Comparison of ENCODE assay signal across 8 cellular contexts in genomic region chr19:32691952-32692726, GRCh38. TPM values are rescaled to one million over a fixed set of nuclear protein-coding genes. Genes with fewer than 3 reads are reported as not detected.
DNase-seq lines count a peak whose midpoint lies in the region; ATAC-seq and TF ChIP-seq lines count a peak whose summit lies in the region.

No MANE protein-coding gene starts in this region.

- peak overlapping the region; percentile 53 for H3K4me3 ChIP-seq in iPS-18c (ENCODE audit: insufficient read depth, low read depth, low read length)

- POLR2A ChIA-PET in MCF 10A (lab: Yijun Ruan, JAX), result interaction anchor here (0.7 to 2.2 kb wide), 13 partner anchors 9 to 492 kb away, joined by 3 to 24 read pairs (median 4); partner anchors contain the start of genes ANKRD27, CEP89, DPY19L3 and FAAP24

- DNase-seq in GDM1 (lab: John Stamatoyannopoulos, UW), result peak; percentile 57
- DNase-seq in HT-29 (ENCODE audit: low spot score), result peak; percentile 75
- peak; percentile 21 to 77 (median 36) for DNase-seq in T-helper 2 cell
- peak; percentile 67 for DNase-seq in MCF 10A (ENCODE audit: unreplicated experiment)
- DNase-seq in sciatic nerve (ENCODE audit: low spot score), result peak; percentile 75
- no peak for DNase-seq in COR-L47 (lab: John Stamatoyannopoulos, UW)

- intact Hi-C loops in MCF 10A (cut with micrococcal nuclease) (loop anchor here (2.0 kb wide), 2 partner anchors 17 to 281 kb away; partner anchors contain the start of genes ANKRD27, FAAP24 and RGS9BP), sciatic nerve (cut with DNase I) (no loop called here)

- ATAC-seq in GM21390 (IDR thresholded peaks at IDR 0.05; ENCODE audit: unreplicated experiment), result peak; percentile 52
- ATAC-seq in sciatic nerve, result peak; percentile 76

- no peaks in the 10 kb centered on the region for H3K9me3 ChIP-seq in iPS-18c (ENCODE audit: control insufficient read depth, insufficient read depth, low read length)

- H3K4me1 Mint-ChIP-seq in MCF 10A (ENCODE audit: insufficient read depth, unreplicated experiment), result peaks cover 37% of the 10 kb centered on the region

- H3K27ac Mint-ChIP-seq in MCF 10A (ENCODE audit: low read depth, unreplicated experiment), result peak overlapping the region; percentile 96

- H3K4me3 Mint-ChIP-seq in MCF 10A (ENCODE audit: unreplicated experiment), result peak overlapping the region; percentile 79

- H3K27me3 Mint-ChIP-seq in MCF 10A (ENCODE audit: insufficient read depth, unreplicated experiment), result no peaks in the 10 kb centered on the region

- no peaks in the 10 kb centered on the region for H3K9me3 Mint-ChIP-seq in MCF 10A (ENCODE audit: unreplicated experiment)

- TSS peak; percentile 23 for BruUV-seq in MCF 10A (replicated peaks; lab: Mats Ljungman, UMichigan)

- H3K36me3 Mint-ChIP-seq in MCF 10A (ENCODE audit: insufficient read depth, unreplicated experiment), result peaks cover 18% of the 10 kb centered on the region

- CTCF ChIA-PET in MCF 10A (lab: Yijun Ruan, JAX), result interaction anchor here (0.6 to 0.8 kb wide), 2 partner anchors 10 to 43 kb away, joined by 4 to 5 read pairs; no protein-coding TSS in a partner anchor

- TF ChIP-seq CTCF in MCF 10A (IDR thresholded peaks at IDR 0.05; ENCODE audit: unreplicated experiment), result no peak

RNA-seq across cellular contexts. Expression of gene NUDT19, which starts 0.5 kb away (rescaled TPM):
- total RNA-seq in HT-29 (2014; rRNA removed; shearing (Covaris generic)), result 18.4 and 19.9 TPM in 2 replicates
- 29.4 and 33.4 TPM in 2 replicates for total RNA-seq in MCF 10A (2022)
- 5.1 TPM for total RNA-seq in sciatic nerve

RNA-seq across cellular contexts. Expression of gene RGS9BP, which starts 16.5 kb away (rescaled TPM):
- 0.70 and 1.0 TPM in 2 replicates for total RNA-seq in HT-29 (2014; rRNA removed; shearing (Covaris generic))
- total RNA-seq in MCF 10A (2022) (0.16 and 0.69 TPM in 2 replicates), sciatic nerve (0.13 TPM)

RNA-seq across cellular contexts. Expression of gene ANKRD27, which starts 17.2 kb away (rescaled TPM):
- total RNA-seq in HT-29 (2014; rRNA removed; shearing (Covaris generic)), result 39.4 and 43.1 TPM in 2 replicates
- 28.4 and 30.1 TPM in 2 replicates for total RNA-seq in MCF 10A (2022)
- total RNA-seq in sciatic nerve, result 37.9 TPM

RNA-seq across cellular contexts. Expression of gene TDRD12, which starts 27.4 kb away (rescaled TPM):
- 0.03 TPM in 1 of 2 replicates, not detected in the other for total RNA-seq in HT-29 (2014; rRNA removed; shearing (Covaris generic))
- total RNA-seq in MCF 10A (2022) (0.14 and 0.20 TPM in 2 replicates), sciatic nerve (0.40 TPM)
